In genomic region chr3:37249294-37249693, GRCh38 we compare ENCODE assay signal across 18 cellular contexts.
"Had no signal": no experiment of that assay in that cellular context is flagged by ENCODE, and none has a peak within 500 bp of the region (broad histone marks: within the 10 kb centered on the region; RNA-seq: fewer than 3 reads in every experiment).

No MANE protein-coding gene starts in this region.

- H3K27ac Mint-ChIP-seq: activated CD4-positive, alpha-beta memory T cell treated with anti-CD3 and anti-CD28 coated beads for 36 hours; activated T-cell treated with anti-CD3 and anti-CD28 coated beads, Interleukin-2, amount 50 U/mL, for 72 hours; stimulated activated memory B cell treated with anti-CD40 and anti-IgM and Interleukin-4, amounts not matched to agents 10 μg/mL and 1 μg/mL and 100 μg/mL, for 72 hours had no signal

- FAIRE-seq: frontal cortex, keratinocyte had no signal

- ATAC-seq: activated T-cell treated with anti-CD3 and anti-CD28 coated beads, Interleukin-2, amount 50 U/mL, for 72 hours; sciatic nerve; stimulated activated memory B cell treated with anti-CD40 and anti-IgM and Interleukin-4, amounts not matched to agents 10 μg/mL and 1 μg/mL and 100 μg/mL, for 72 hours had no signal

- H3K4me3 Mint-ChIP-seq: activated CD4-positive, alpha-beta memory T cell treated with anti-CD3 and anti-CD28 coated beads for 36 hours; stimulated activated memory B cell treated with anti-CD40 and anti-IgM and Interleukin-4, amounts not matched to agents 10 μg/mL and 1 μg/mL and 100 μg/mL, for 72 hours had no signal

- H3K9me3 ChIP-seq: adrenal gland, prostate gland, spleen, tibial nerve had no signal

- H3K27ac ChIP-seq: adrenal gland, prostate gland, spleen, tibial nerve had no signal

- H3K9me3 Mint-ChIP-seq: activated CD4-positive, alpha-beta memory T cell treated with anti-CD3 and anti-CD28 coated beads for 36 hours; activated T-cell treated with anti-CD3 and anti-CD28 coated beads, Interleukin-2, amount 50 U/mL, for 72 hours; stimulated activated memory B cell treated with anti-CD40 and anti-IgM and Interleukin-4, amounts not matched to agents 10 μg/mL and 1 μg/mL and 100 μg/mL, for 72 hours had no signal

- H3K4me3 ChIP-seq: adrenal gland, prostate gland, spleen, tibial nerve had no signal

- H3K36me3 ChIP-seq: prostate gland had no signal

- H3K27me3 ChIP-seq: adrenal gland, spleen, tibial nerve had no signal

- H3K27me3 Mint-ChIP-seq: activated CD4-positive, alpha-beta memory T cell treated with anti-CD3 and anti-CD28 coated beads for 36 hours; stimulated activated memory B cell treated with anti-CD40 and anti-IgM and Interleukin-4, amounts not matched to agents 10 μg/mL and 1 μg/mL and 100 μg/mL, for 72 hours had no signal

- H3K4me1 ChIP-seq: prostate gland had no signal

- DNase-seq: activated CD4-positive, alpha-beta memory T cell treated with anti-CD3 and anti-CD28 coated beads for 36 hours; activated CD4-positive, CD25-positive, alpha-beta regulatory T cell treated with anti-CD3 and anti-CD28 coated beads, Interleukin-2, amount 50 U/mL, for 72 hours; activated naive CD4-positive, alpha-beta T cell treated with Interleukin-2 at 50 U/mL for 16 hours; activated T-cell treated with anti-CD3 and anti-CD28 coated beads, Interleukin-2, amount 50 U/mL, for 72 hours; adrenal gland; central memory CD4-positive, alpha-beta T cell; cortex of kidney; effector CD8-positive, alpha-beta T cell; nucleus accumbens; spleen; stimulated activated CD4-positive, alpha-beta T cell treated with anti-CD3 and anti-CD28 coated beads, Interleukin-1b, Interleukin-23, amount 100 ng/mL, for 48 hours; SW 1271 had no signal
